ENCODE assay signal across 8 cellular contexts in the genomic region with DNA sequence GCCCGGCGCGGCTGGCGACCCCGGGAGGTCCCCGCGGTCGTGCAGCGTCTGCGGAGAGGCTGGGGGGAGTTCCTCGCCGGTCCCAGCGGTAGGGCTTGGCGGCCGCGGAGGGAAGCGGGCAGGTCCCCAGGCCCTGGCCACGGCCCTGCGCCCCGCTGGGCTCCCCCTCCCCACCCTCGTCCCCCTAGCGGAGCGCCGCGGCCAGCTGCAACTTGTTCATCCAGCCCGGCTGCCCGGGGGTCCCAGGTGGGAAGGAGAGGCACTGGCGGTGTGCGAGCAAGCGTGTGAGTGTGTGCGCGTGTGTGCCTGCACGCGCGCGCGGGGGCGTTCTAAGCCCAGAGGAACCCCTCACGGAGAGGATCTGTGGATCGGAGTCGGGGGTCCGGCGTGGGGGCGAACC.
DNase-seq lines count a peak whose midpoint lies in the region; ATAC-seq and TF ChIP-seq lines count a peak whose summit lies in the region.

No MANE protein-coding gene starts in this region.

- POLR2A ChIA-PET in HEK293T (lab: Yijun Ruan, JAX): no interaction called here

- in situ Hi-C loops in astrocyte of the cerebellum (cut with HindIII; ENCODE audit: low sequenced_read_pairs): no loop called here

- CTCF ChIA-PET in HEK293T (lab: Yijun Ruan, JAX): interaction anchor here (0.7 to 2.4 kb wide), 2 partner anchors 9 to 11 kb away, joined by 3 to 8 read pairs; no protein-coding TSS in a partner anchor

- ATAC-seq in GM21723 (IDR thresholded peaks at IDR 0.05; ENCODE audit: unreplicated experiment) (no peak), HG03135 (IDR thresholded peaks at IDR 0.05; ENCODE audit: unreplicated experiment) (no peak), HG03354 (IDR thresholded peaks at IDR 0.05; ENCODE audit: poor library complexity, severe bottlenecking, unreplicated experiment) (no peak)

- H3K9me3 ChIP-seq in iPS-18c (ENCODE audit: control insufficient read depth, insufficient read depth, low read length): no peaks in the 10 kb centered on the region

- TF ChIP-seq CTCF in astrocyte of the cerebellum (IDR thresholded peaks at IDR 0.05; ENCODE audit: low read depth, low read length, missing control alignments): peak; percentile 23

- H3K4me3 ChIP-seq in astrocyte of the cerebellum (ENCODE audit: low read depth, low read length): peak overlapping the region; percentile 67
- peak overlapping the region; percentile 69 for H3K4me3 ChIP-seq in iPS-18c (ENCODE audit: insufficient read depth, low read depth, low read length)
- H3K4me3 ChIP-seq in skeletal muscle cell (ENCODE audit: low read depth, low read length): peak overlapping the region; percentile 82

- DNase-seq in HEK293T (ENCODE audit: extremely low spot score) (peak; percentile 21), astrocyte of the cerebellum (ENCODE audit: low read depth) (no peak), skeletal muscle cell (ENCODE audit: low read depth) (no peak), cerebellar cortex (ENCODE audit: low spot score) (no peak)

TF ChIP-seq in HEK293T, 16 proteins besides CTCF, POLR2A, EP300 and RAD21:
- TF ChIP-seq ZNF384 (IDR thresholded peaks at IDR 0.05): no peak
- no peak for TF ChIP-seq ARNT (IDR thresholded peaks at IDR 0.05)
- no peak for TF ChIP-seq BHLHE40 (IDR thresholded peaks at IDR 0.05; ENCODE audit: borderline replicate concordance)
- no peak for TF ChIP-seq SP1 (IDR thresholded peaks at IDR 0.05)
- TF ChIP-seq FOXK2 (IDR thresholded peaks at IDR 0.05): no peak
- TF ChIP-seq TARDBP (IDR thresholded peaks at IDR 0.05): no peak
- TF ChIP-seq FOXA1 (IDR thresholded peaks at IDR 0.05): no peak
- TF ChIP-seq SUZ12 (IDR thresholded peaks at IDR 0.05): no peak
- TF ChIP-seq CTBP1 (IDR thresholded peaks at IDR 0.05; ENCODE audit: borderline replicate concordance): no peak
TF ChIP-seq in HEK293T: peak in this region for 0.
